8 cellular contexts compared by ENCODE assay signal in the genomic region with DNA sequence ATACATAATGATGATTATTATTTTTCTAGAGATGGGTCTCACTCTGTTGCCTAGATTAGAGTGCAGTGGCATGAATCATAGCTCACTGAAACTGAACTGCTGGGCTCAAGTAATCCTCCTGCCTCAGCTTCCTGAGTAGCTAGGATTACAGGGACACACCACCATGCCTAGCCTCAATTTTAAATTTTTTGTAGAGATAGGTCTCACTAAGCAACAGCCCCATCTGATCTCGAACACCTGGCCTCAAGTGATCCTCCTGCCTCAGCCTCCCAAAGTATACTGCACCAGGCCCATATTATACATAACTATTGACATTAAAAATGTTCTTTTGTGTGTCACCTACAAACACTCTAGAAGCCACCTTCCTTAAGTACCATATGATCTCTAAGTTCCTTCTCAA. TPM values are rescaled to one million over a fixed set of nuclear protein-coding genes. Genes with fewer than 3 reads are reported as not detected.
DNase-seq lines count a peak whose midpoint lies in the region; ATAC-seq and TF ChIP-seq lines count a peak whose summit lies in the region.

No MANE protein-coding gene starts in this region.

- CTCF ChIA-PET in naive thymus-derived CD4-positive, alpha-beta T cell (lab: Charles Lee) = interaction anchor here (1.1 to 1.7 kb wide), 2 partner anchors 66 to 69 kb away, joined by 3 to 7 read pairs; no protein-coding TSS in a partner anchor

- H3K9me3 Mint-ChIP-seq in naive thymus-derived CD4-positive, alpha-beta T cell = no peaks in the 10 kb centered on the region
- no peaks in the 10 kb centered on the region for H3K9me3 Mint-ChIP-seq in naive thymus-derived CD8-positive, alpha-beta T cell

- peaks cover 12% of the 10 kb centered on the region for H3K79me2 ChIP-seq in ACC112 (ENCODE audit: control insufficient read depth, insufficient read depth, low read length, unreplicated experiment)

- H3K4me3 ChIP-seq in ACC112 (ENCODE audit: low read depth, low read length) (peak overlapping the region; percentile 64), choroid plexus epithelial cell (ENCODE audit: low read depth, low read length) (no peak overlapping the region)
- no peak overlapping the region for H3K4me3 ChIP-seq in naive thymus-derived CD4-positive, alpha-beta T cell (ENCODE audit: low read length)

- intact Hi-C loops in naive thymus-derived CD4-positive, alpha-beta T cell (cut with micrococcal nuclease) = loop anchor here (5.0 to 10.0 kb wide), 7 partner anchors 82 to 888 kb away; a partner anchor contains a TSS

- no peak for TF ChIP-seq CTCF in choroid plexus epithelial cell (conservative IDR thresholded peaks at IDR 0.05; ENCODE audit: low read depth, low read length)

- peak overlapping the region; percentile 99 for H3K27ac ChIP-seq in ACC112 (ENCODE audit: low read depth, low read length)
- no peak overlapping the region for H3K27ac ChIP-seq in naive thymus-derived CD4-positive, alpha-beta T cell (ENCODE audit: low read depth, low read length)

- H3K36me3 ChIP-seq in ACC112 (ENCODE audit: insufficient read depth, low read length) = no peaks in the 10 kb centered on the region
- no peaks in the 10 kb centered on the region for H3K36me3 ChIP-seq in naive thymus-derived CD4-positive, alpha-beta T cell (ENCODE audit: control insufficient read depth in 2 of 3, insufficient read depth in 3 of 3, low read length in 3 of 3)

- peak overlapping the region in 1 of 10 donors; percentile 18 for H3K4me3 Mint-ChIP-seq in naive thymus-derived CD4-positive, alpha-beta T cell
- H3K4me3 Mint-ChIP-seq in naive thymus-derived CD8-positive, alpha-beta T cell = no peak overlapping the region

- POLR2A ChIA-PET in naive thymus-derived CD4-positive, alpha-beta T cell (lab: Charles Lee) = interaction anchor here (0.7 to 0.9 kb wide), 2 partner anchors 68 to 318 kb away, joined by 3 read pairs; no protein-coding TSS in a partner anchor
- POLR2A ChIA-PET in naive thymus-derived CD8-positive, alpha-beta T cell (lab: Charles Lee) = no interaction called here

- H2AFZ ChIP-seq in ACC112 (ENCODE audit: low read length, unreplicated experiment) = no peak overlapping the region

- H3K27ac Mint-ChIP-seq in naive thymus-derived CD4-positive, alpha-beta T cell = peak overlapping the region in 7 of 9 donors; percentile 17 to 60 (median 47)
- peak overlapping the region in 2 of 10 donors; percentile 38 to 66 for H3K27ac Mint-ChIP-seq in naive thymus-derived CD8-positive, alpha-beta T cell

- peaks cover 31% of the 10 kb centered on the region for H3K4me1 ChIP-seq in ACC112 (ENCODE audit: control insufficient read depth, insufficient read depth, low read length, unreplicated experiment)
- H3K4me1 ChIP-seq in naive thymus-derived CD4-positive, alpha-beta T cell (ENCODE audit: control insufficient read depth in 2 of 2, insufficient read depth in 2 of 2, low read length in 2 of 2) = peaks cover 0 to 5% of the 10 kb centered on the region in 2 donors

- no peaks in the 10 kb centered on the region for H3K9me3 ChIP-seq in naive thymus-derived CD4-positive, alpha-beta T cell (ENCODE audit: control insufficient read depth in 2 of 3, low read length in 3 of 3)

- H3K4me1 Mint-ChIP-seq in naive thymus-derived CD4-positive, alpha-beta T cell = peaks cover 15 to 47% (median 26%) of the 10 kb centered on the region in 7 donors
- H3K4me1 Mint-ChIP-seq in naive thymus-derived CD8-positive, alpha-beta T cell = peaks cover 8 to 25% (median 20%) of the 10 kb centered on the region in 4 donors

- peaks cover 0 to 10% (median 0%) of the 10 kb centered on the region in 5 donors for H3K36me3 Mint-ChIP-seq in naive thymus-derived CD4-positive, alpha-beta T cell
- H3K36me3 Mint-ChIP-seq in naive thymus-derived CD8-positive, alpha-beta T cell = no peaks in the 10 kb centered on the region

- no peaks in the 10 kb centered on the region for H3K27me3 ChIP-seq in ACC112 (ENCODE audit: insufficient read depth, low read length)
- H3K27me3 ChIP-seq in naive thymus-derived CD4-positive, alpha-beta T cell (ENCODE audit: control insufficient read depth in 2 of 2, insufficient read depth in 2 of 2, low read length in 2 of 2) = no peaks in the 10 kb centered on the region

- H3K27me3 Mint-ChIP-seq in naive thymus-derived CD4-positive, alpha-beta T cell = peaks cover 0 to 11% (median 0%) of the 10 kb centered on the region in 5 donors
- peaks cover 0 to 4% (median 2%) of the 10 kb centered on the region in 5 donors for H3K27me3 Mint-ChIP-seq in naive thymus-derived CD8-positive, alpha-beta T cell

- no peak for ATAC-seq in naive thymus-derived CD4-positive, alpha-beta T cell
- no peak for ATAC-seq in naive thymus-derived CD8-positive, alpha-beta T cell
- no peak for ATAC-seq in HG03175 (IDR thresholded peaks at IDR 0.05; ENCODE audit: unreplicated experiment)
- no peak for ATAC-seq in GM18858 (IDR thresholded peaks at IDR 0.05; ENCODE audit: unreplicated experiment)

- DNase-seq in NCI-H226 (peak; percentile 48), choroid plexus epithelial cell (ENCODE audit: low read depth) (peak; percentile 62), NCI-H2196 (lab: John Stamatoyannopoulos, UW; ENCODE audit: unreplicated experiment) (no peak)
- DNase-seq in naive thymus-derived CD4-positive, alpha-beta T cell = no peak
- no peak for DNase-seq in naive thymus-derived CD8-positive, alpha-beta T cell

RNA-seq across cellular contexts. Expression of a gene that starts 3.4 kb away (rescaled TPM):
- 10 to 100 TPM; 19.1 to 73.5 (median 41.7) TPM for total RNA-seq in naive thymus-derived CD4-positive, alpha-beta T cell
- polyA plus RNA-seq in naive thymus-derived CD4-positive, alpha-beta T cell = 10 to 100 TPM; 22.3 to 23.5 TPM
- total RNA-seq in naive thymus-derived CD8-positive, alpha-beta T cell = 100 to 1,000 TPM in 1 of 2 experiments, 10 to 100 TPM in 1; 90.8 to 102 TPM
- 10 to 100 TPM; 18.7 to 29.6 (median 25.0) TPM for polyA plus RNA-seq in naive thymus-derived CD8-positive, alpha-beta T cell

Comparison
In these comparisons a context has a peak if more than half of its experiments do, and no peak if none do; other contexts are left out.
1. DNase-seq: peak in NCI-H226 (single experiment) and choroid plexus epithelial cell (single experiment); none in naive thymus-derived CD4-positive, alpha-beta T cell (0 of 9), naive thymus-derived CD8-positive, alpha-beta T cell (0 of 10) and NCI-H2196 (single experiment).